20 cellular contexts compared by ENCODE assay signal in the genomic region with DNA sequence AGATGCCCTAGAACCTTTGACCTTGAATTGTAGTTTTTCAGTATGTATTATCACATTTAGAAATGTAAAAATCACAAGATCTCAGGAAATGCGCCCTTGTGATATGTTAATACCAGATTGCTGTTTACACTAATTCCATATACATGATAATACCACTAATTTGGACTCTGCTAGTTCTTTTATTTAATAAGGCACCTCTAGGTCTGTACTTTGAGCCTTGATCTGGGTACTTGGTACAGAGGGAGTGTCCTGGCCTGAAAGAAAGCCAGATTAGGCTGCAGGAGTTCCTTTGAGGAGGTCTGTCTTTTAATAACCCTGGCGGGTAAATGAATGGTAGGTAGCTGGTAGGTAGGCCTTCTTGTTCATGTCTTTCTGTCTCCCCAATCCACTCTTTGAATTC. TPM values are rescaled to one million over a fixed set of nuclear protein-coding genes. Genes with fewer than 3 reads are reported as not detected.
DNase-seq lines count a peak whose midpoint lies in the region; ATAC-seq, FAIRE-seq and TF ChIP-seq lines count a peak whose summit lies in the region.
"Had no signal": no experiment of that assay in that cellular context is flagged by ENCODE, and none has a peak within 500 bp of the region (broad histone marks: within the 10 kb centered on the region; RNA-seq: fewer than 3 reads in every experiment).

No MANE protein-coding gene starts in this region.

- TF ChIP-seq CTCF in right atrium auricular region (IDR thresholded peaks at IDR 0.05): no peak
- no peak for TF ChIP-seq CTCF in kidney (IDR thresholded peaks at IDR 0.05; ENCODE audit: borderline replicate concordance, extremely low read depth, insufficient read depth)
- no peak for TF ChIP-seq CTCF in mucosa of descending colon (IDR thresholded peaks at IDR 0.05)

- H3K4me1 ChIP-seq in right atrium auricular region (no peaks in the 10 kb centered on the region), kidney (ENCODE audit: control insufficient read depth in 1 of 2, insufficient read depth in 1 of 2, low read depth in 1 of 2, low read length in 2 of 2) (peaks cover 0 to 3% of the 10 kb centered on the region in 2 donors), mucosa of descending colon (ENCODE audit: low read depth) (no peaks in the 10 kb centered on the region), GM23248 (ENCODE audit: insufficient read depth) (no peaks in the 10 kb centered on the region)

- FAIRE-seq in kidney (lab: Jason Lieb, UNC): peak; percentile 45
- FAIRE-seq: HTR-8/SVneo had no signal

- DNase-seq in left ventricle myocardium superior (no peak), right atrium auricular region (ENCODE audit: low spot score) (no peak), kidney (no peak), mucosa of descending colon (no peak), AML-193 (lab: John Stamatoyannopoulos, UW) (no peak), hippocampal formation (lab: John Stamatoyannopoulos, UW) (no peak), NCI-H82 (lab: John Stamatoyannopoulos, UW) (no peak), GM23248 (no peak)
- DNase-seq: DMS79 treated with DMSO at 0.1 percent for 48 hours; MM.1S; NCI-H1092; NCI-H1694; NCI-H2081 treated with DMSO at 0.1 percent for 48 hours; NCI-H446 treated with DMSO at 0.1 percent for 48 hours; NK-92 treated with Interleukin-12 subunit alpha and Interleukin-12 subunit beta, amount 100 ng/mL, for 24 hours; SHP77 treated with DMSO at 0.1 percent for 48 hours; SK-N-SH had no signal

- 95 to 98% methylated on average over 2 of the region's 2 CpGs for WGBS in GM23248 (ENCODE audit: low coverage in 1 of 2, low lambda C conversion rate in 2 of 2, missing lambda C conversion rate in 2 of 2), 2 experiments

- H3K9me2 ChIP-seq in GM23248 (ENCODE audit: insufficient read depth): no peaks in the 10 kb centered on the region
- H3K9me2 ChIP-seq: SK-N-SH had no signal

- in situ Hi-C loops in GM23248 (cut with MboI): no loop called here

- no peaks in the 10 kb centered on the region for H3K9me3 ChIP-seq in right atrium auricular region
- H3K9me3 ChIP-seq in kidney (ENCODE audit: control insufficient read depth in 1 of 2, low read length in 2 of 2): no peaks in the 10 kb centered on the region
- no peaks in the 10 kb centered on the region for H3K9me3 ChIP-seq in mucosa of descending colon
- no peaks in the 10 kb centered on the region for H3K9me3 ChIP-seq in GM23248 (ENCODE audit: low read depth)
- H3K9me3 ChIP-seq: SK-N-SH had no signal

- ATAC-seq in left ventricle myocardium superior (peak; percentile 39), mucosa of descending colon (peak; percentile 59)

- no peak overlapping the region for H2AFZ ChIP-seq in GM23248

- intact Hi-C loops in left ventricle myocardium superior (cut with micrococcal nuclease) (no loop called here), kidney (cut with DNase I) (no loop called here), mucosa of descending colon (cut with DNase I, micrococcal nuclease) (no loop called here)

- H3K27me3 ChIP-seq in right atrium auricular region: no peaks in the 10 kb centered on the region
- H3K27me3 ChIP-seq in GM23248 (replicated peaks; ENCODE audit: insufficient read depth): no peaks in the 10 kb centered on the region

- H3K4me2 ChIP-seq in GM23248 (ENCODE audit: unreplicated experiment): no peak overlapping the region
- H3K4me2 ChIP-seq: SK-N-SH had no signal

- no peak overlapping the region for H3K4me3 ChIP-seq in right atrium auricular region
- H3K4me3 ChIP-seq in kidney (ENCODE audit: low read length in 2 of 2): no peak overlapping the region
- no peak overlapping the region for H3K4me3 ChIP-seq in mucosa of descending colon
- H3K4me3 ChIP-seq in GM23248: no peak overlapping the region

- H3K79me2 ChIP-seq in GM23248 (ENCODE audit: insufficient read depth): no peaks in the 10 kb centered on the region; the same call in 1 of the 2 replicates

- H3F3A ChIP-seq in GM23248 (ENCODE audit: insufficient read depth): no peaks in the 10 kb centered on the region

- H3K9ac ChIP-seq in kidney (ENCODE audit: low read length in 2 of 2) (no peak overlapping the region), GM23248 (no peak overlapping the region)
- H3K9ac ChIP-seq: SK-N-SH had no signal

- peaks cover 42% of the 10 kb centered on the region for H3K36me3 ChIP-seq in right atrium auricular region
- peaks cover 13 to 27% of the 10 kb centered on the region in 2 donors for H3K36me3 ChIP-seq in kidney (ENCODE audit: control insufficient read depth in 1 of 2, insufficient read depth in 2 of 2, low read length in 2 of 2)
- no peaks in the 10 kb centered on the region for H3K36me3 ChIP-seq in mucosa of descending colon (ENCODE audit: low read depth)
- H3K36me3 ChIP-seq in GM23248 (ENCODE audit: low read depth): peaks cover 37% of the 10 kb centered on the region

- no peaks in the 10 kb centered on the region for H4K20me1 ChIP-seq in GM23248 (ENCODE audit: insufficient read depth)

- H3K27ac ChIP-seq in right atrium auricular region (no peak overlapping the region), kidney (ENCODE audit: low read depth in 2 of 2, low read length in 2 of 2) (no peak overlapping the region), GM23248 (no peak overlapping the region)
- H3K27ac ChIP-seq: 22Rv1 had no signal

RNA-seq across cellular contexts. Expression of gene PLEKHA3, which starts 26.3 kb away (rescaled TPM):
- total RNA-seq in left ventricle myocardium superior: 39.9 TPM
- 10 to 100 TPM; 11.1 to 12.1 TPM for total RNA-seq in right atrium auricular region
- 34.2 TPM for total RNA-seq in kidney
- polyA plus RNA-seq in kidney (ENCODE audit: insufficient read depth, low read depth, low replicate concordance): 9.4 TPM
- 10 to 100 TPM; 24.1 to 47.6 (median 26.3) TPM for total RNA-seq in mucosa of descending colon
- total RNA-seq in GM23248 (2014; rRNA removed; shearing (Covaris generic)): 5.6 and 9.4 TPM in 2 replicates
- 17.7 and 17.9 TPM in 2 replicates for polyA plus RNA-seq in GM23248 (2016; fragmentation: Nextera tagmentation; extraction: Ambion mirVana)

RNA-seq across cellular contexts. Expression of gene FKBP7, which starts 28.1 kb away (rescaled TPM):
- total RNA-seq in left ventricle myocardium superior: 8.8 TPM
- 10 to 100 TPM; 10.8 to 13.4 TPM for total RNA-seq in right atrium auricular region
- 8.2 TPM for total RNA-seq in kidney
- 10.8 TPM for polyA plus RNA-seq in kidney (ENCODE audit: insufficient read depth, low read depth, low replicate concordance)
- total RNA-seq in mucosa of descending colon: 1 to 10 TPM; 2.1 to 8.7 (median 7.3) TPM
- 18.6 and 28.4 TPM in 2 replicates for total RNA-seq in GM23248 (2014; rRNA removed; shearing (Covaris generic))
- 81.1 and 81.2 TPM in 2 replicates for polyA plus RNA-seq in GM23248 (2016; fragmentation: Nextera tagmentation; extraction: Ambion mirVana)

RNA-seq across cellular contexts. Expression of gene PJVK, which starts 55.3 kb away (rescaled TPM):
- total RNA-seq in left ventricle myocardium superior (1.1 TPM), right atrium auricular region (1 to 10 TPM in 1 of 2 donors, under 1 TPM in 1; 0.59 to 2.4 TPM), kidney (4.3 TPM), mucosa of descending colon (1 to 10 TPM; 1.4 to 3.3 (median 1.5) TPM)
- polyA plus RNA-seq in kidney (ENCODE audit: insufficient read depth, low read depth, low replicate concordance) (6.2 TPM), GM23248 (2016; fragmentation: Nextera tagmentation; extraction: Ambion mirVana) (1.3 and 1.6 TPM in 2 replicates)
- 0.97 and 1.9 TPM in 2 replicates for total RNA-seq in GM23248 (2014; rRNA removed; shearing (Covaris generic))
- total RNA-seq: RPMI7951 had no signal

RNA-seq across cellular contexts. Expression of gene PRKRA, which starts 55.5 kb away (rescaled TPM):
- total RNA-seq in left ventricle myocardium superior (48.8 TPM), right atrium auricular region (10 to 100 TPM; 41.4 to 47.1 TPM), kidney (43.0 TPM), mucosa of descending colon (10 to 100 TPM; 28.7 to 55.6 (median 31.5) TPM)
- polyA plus RNA-seq in kidney (ENCODE audit: insufficient read depth, low read depth, low replicate concordance) (42.6 TPM), GM23248 (2016; fragmentation: Nextera tagmentation; extraction: Ambion mirVana) (64.3 and 64.7 TPM in 2 replicates)
- total RNA-seq in GM23248 (2014; rRNA removed; shearing (Covaris generic)): 48.8 and 50.0 TPM in 2 replicates
